12 cellular contexts compared by ENCODE assay signal in genomic region chr1:56527548-56528302, GRCh38. TPM values are rescaled to one million over a fixed set of nuclear protein-coding genes. Genes with fewer than 3 reads are reported as not detected.
DNase-seq lines count a peak whose midpoint lies in the region; ATAC-seq, FAIRE-seq and TF ChIP-seq lines count a peak whose summit lies in the region.
"Had no signal": no experiment of that assay in that cellular context is flagged by ENCODE, and none has a peak within 500 bp of the region (broad histone marks: within the 10 kb centered on the region; RNA-seq: fewer than 3 reads in every experiment).

No MANE protein-coding gene starts in this region.

- no peak for FAIRE-seq in HepG2 (lab: Jason Lieb, UNC)
- FAIRE-seq: bronchial epithelial cell had no signal

- POLR2A ChIA-PET in HepG2 (lab: Yijun Ruan, JAX) = no interaction called here

- peaks cover 79% of the 10 kb centered on the region for H3K79me2 ChIP-seq in HepG2 (ENCODE audit: insufficient read depth, low read length)
- H3K79me2 ChIP-seq in OCI-LY3 (ENCODE audit: low read length) = no peaks in the 10 kb centered on the region

- ATAC-seq in HepG2 (no peak), right lobe of liver (no peak)
- ATAC-seq: T-cell had no signal

- TF ChIP-seq POLR2A in HepG2 (IDR thresholded peaks at IDR 0.05; ENCODE audit: insufficient read depth in 1 of 2, low read depth in 2 of 2, low read length in 2 of 2) (no peak), right lobe of liver (IDR thresholded peaks at IDR 0.05) (no peak), vagina (IDR thresholded peaks at IDR 0.05) (no peak)

- no peak for DNase-seq in HepG2 (ENCODE audit: low spot score)
- no peak for DNase-seq in right lobe of liver
- DNase-seq in vagina (ENCODE audit: extremely low spot score in 2 of 2) = no peak
- DNase-seq in activated CD8-positive, alpha-beta memory T cell treated with anti-CD3 and anti-CD28 coated beads, Interleukin-2, amount 50 U/mL, for 48 hours = no peak
- no peak for DNase-seq in COLO829 (ENCODE audit: low spot score)
- no peak for DNase-seq in NCI-H1930 (lab: John Stamatoyannopoulos, UW)
- DNase-seq: stimulated activated CD4-positive, alpha-beta T cell treated with anti-CD3 and anti-CD28 coated beads, Interleukin-15, amount 100 ng/mL, for 24 hours; stimulated activated naive CD8-positive, alpha-beta T cell treated with anti-CD3 and anti-CD28 coated beads, Interleukin-15, Interleukin-2, amounts not matched to agents 100 U/mL and 50 U/mL, for 24 hours; T-cell had no signal

- TF ChIP-seq EP300 in HepG2 (IDR thresholded peaks at IDR 0.05; ENCODE audit: low read depth in 2 of 2, low read length in 2 of 2) (no peak), HepG2 (CRISPR knock-in tag; IDR thresholded peaks at IDR 0.05; ENCODE audit: borderline replicate concordance) (no peak)

- TF ChIP-seq CTCF in HepG2 (CRISPR knock-in tag; IDR thresholded peaks at IDR 0.05) (no peak), right lobe of liver (IDR thresholded peaks at IDR 0.05) (no peak), OCI-LY3 (IDR thresholded peaks at IDR 0.05; ENCODE audit: low read depth, low read length) (no peak), vagina (IDR thresholded peaks at IDR 0.05) (no peak)

- H3K27me3 ChIP-seq in HepG2 (ENCODE audit: control insufficient read depth in 1 of 2, insufficient read depth in 2 of 2, low read length in 2 of 2) (no peaks in the 10 kb centered on the region), right lobe of liver (no peaks in the 10 kb centered on the region), OCI-LY3 (ENCODE audit: low read depth, low read length) (peaks cover 3% of the 10 kb centered on the region; the same call in 1 of the 2 replicates), iPS-20b (ENCODE audit: insufficient read depth, low read length) (no peaks in the 10 kb centered on the region), vagina (no peaks in the 10 kb centered on the region)

- intact Hi-C loops in HepG2 (cut with micrococcal nuclease; ENCODE audit: unreplicated experiment) = no loop called here
- intact Hi-C loops in right lobe of liver (cut with DNase I) = no loop called here
- intact Hi-C loops in vagina (cut with DNase I) = no loop called here

- H3K9ac ChIP-seq in HepG2 (ENCODE audit: insufficient read depth, low read depth, low read length) (no peak overlapping the region), OCI-LY3 (ENCODE audit: low read length) (no peak overlapping the region), iPS-20b (ENCODE audit: low read depth, low read length) (peak overlapping the region; percentile 63)

- H3K4me3 ChIP-seq in HepG2 (replicated peaks in 1 of 3; ENCODE audit: insufficient read depth in 1 of 3, low read depth in 2 of 3, low read length in 3 of 3) (no peak overlapping the region), right lobe of liver (no peak overlapping the region), OCI-LY3 (ENCODE audit: low read length) (no peak overlapping the region), iPS-20b (ENCODE audit: low read length) (peak overlapping the region; percentile 40), vagina (no peak overlapping the region)

- WGBS in HepG2 (ENCODE audit: low lambda C conversion rate) = 97% methylated on average over 8 of the region's 8 CpGs
- WGBS in right lobe of liver (ENCODE audit: insufficient coverage, low coverage, low lambda C conversion rate, missing lambda C conversion rate) = 69% methylated on average over 8 of the region's 8 CpGs

- H3K27ac ChIP-seq in HepG2 (ENCODE audit: extremely low read length, insufficient read depth, low read length) (no peak overlapping the region), right lobe of liver (no peak overlapping the region), OCI-LY3 (ENCODE audit: low read length) (peak overlapping the region; percentile 21; the same call in 1 of the 2 replicates), iPS-20b (ENCODE audit: low read length) (no peak overlapping the region), vagina (peak overlapping the region; percentile 40)

- H4K20me1 ChIP-seq in HepG2 (ENCODE audit: insufficient read depth, low read length) = peaks cover 11% of the 10 kb centered on the region
- no peaks in the 10 kb centered on the region for H4K20me1 ChIP-seq in OCI-LY3 (ENCODE audit: insufficient read depth, low read length)

- CTCF ChIA-PET in HepG2 (lab: Yijun Ruan, JAX; ENCODE audit: low intra/inter-chr PET ratio, low total read pairs) = no interaction called here

- H3K4me2 ChIP-seq in HepG2 (ENCODE audit: low read depth, low read length) (no peak overlapping the region), OCI-LY3 (ENCODE audit: low read length) (no peak overlapping the region)

- peaks cover 36% of the 10 kb centered on the region for H3K4me1 ChIP-seq in HepG2 (ENCODE audit: insufficient read depth, low read length)
- peaks cover 0 to 20% (median 8%) of the 10 kb centered on the region in 4 donors for H3K4me1 ChIP-seq in right lobe of liver
- H3K4me1 ChIP-seq in OCI-LY3 (ENCODE audit: low read length) = peaks cover 45% of the 10 kb centered on the region
- H3K4me1 ChIP-seq in iPS-20b (ENCODE audit: insufficient read depth, low read length) = peaks cover 47% of the 10 kb centered on the region
- H3K4me1 ChIP-seq in vagina = peaks cover 84% of the 10 kb centered on the region

- no peak overlapping the region for H2AFZ ChIP-seq in HepG2 (ENCODE audit: low read length)
- H2AFZ ChIP-seq in OCI-LY3 (ENCODE audit: low read depth, low read length) = no peak overlapping the region

- in situ Hi-C loops in HepG2 (cut with HindIII; ENCODE audit: extremely low pct_ligation_motif_present, low pct_unique_long_range_greater_than_20kb) = no loop called here

- no peak for TF ChIP-seq RAD21 in HepG2 (CRISPR knock-in tag; IDR thresholded peaks at IDR 0.05)

- H3K9me3 ChIP-seq in HepG2 (ENCODE audit: low read length) (no peaks in the 10 kb centered on the region), right lobe of liver (no peaks in the 10 kb centered on the region), OCI-LY3 (ENCODE audit: insufficient read depth, low read length) (no peaks in the 10 kb centered on the region), iPS-20b (ENCODE audit: insufficient read depth, low read depth, low read length) (no peaks in the 10 kb centered on the region), vagina (no peaks in the 10 kb centered on the region)

- H3K36me3 ChIP-seq in HepG2 (replicated peaks in 1 of 2; ENCODE audit: control insufficient read depth in 1 of 2, insufficient read depth in 2 of 2, low read length in 2 of 2) (peaks cover 36 to 85% of the 10 kb centered on the region in 2 experiments), right lobe of liver (peaks cover 0 to 23% (median 12%) of the 10 kb centered on the region in 4 donors), OCI-LY3 (replicated peaks; ENCODE audit: low read depth, low read length) (no peaks in the 10 kb centered on the region), iPS-20b (ENCODE audit: insufficient read depth, low read depth, low read length) (peaks cover 87% of the 10 kb centered on the region), vagina (peaks cover 4 to 25% of the 10 kb centered on the region in 2 donors)

- TSS peak; percentile 1 for BruUV-seq in HepG2 (replicated peaks; lab: Mats Ljungman, UMichigan)

TF ChIP-seq in HepG2, 621 proteins besides CTCF, POLR2A, EP300 and RAD21:
- no peak for TF ChIP-seq ZMYM4 (CRISPR knock-in tag; IDR thresholded peaks at IDR 0.05)
- peak; percentile 50 for TF ChIP-seq RBM22 (optimal IDR thresholded peaks at IDR 0.05; ENCODE audit: low read length)

RNA-seq across cellular contexts. Expression of gene PLPP3, which starts 51.6 kb away (rescaled TPM):
- total RNA-seq in HepG2 (2016; rRNA removed; fragmentation: Illumina TruSeq; extraction: Trizol) = 33.9 and 65.8 TPM in 2 replicates
- 11.3 and 11.6 TPM in 2 replicates for total RNA-seq in HepG2 (2016; cell fraction: cytosol; rRNA removed; fragmentation: Illumina TruSeq; extraction: Trizol; ENCODE audit: low read depth)
- 31.0 and 63.5 TPM in 2 replicates for total RNA-seq in HepG2 (2016; cell fraction: insoluble cytoplasmic fraction; rRNA removed; fragmentation: Illumina TruSeq; extraction: Trizol)
- total RNA-seq in HepG2 (2016; cell fraction: membrane; rRNA removed; fragmentation: Illumina TruSeq; extraction: Trizol) = 28.3 and 30.5 TPM in 2 replicates
- total RNA-seq in HepG2 (2016; cell fraction: nucleus; rRNA removed; fragmentation: Illumina TruSeq; extraction: Trizol) = 60.5 and 75.3 TPM in 2 replicates
- 49.7 and 51.9 TPM in 2 replicates for polyA plus RNA-seq in HepG2 (2011; rRNA removed)
- polyA plus RNA-seq in HepG2 (2011; cell fraction: cytosol; rRNA removed) = 41.9 and 47.3 TPM in 2 replicates
- polyA plus RNA-seq in HepG2 (2011; cell fraction: nucleus; rRNA removed) = 23.6 and 24.9 TPM in 2 replicates
- 37.9 and 46.4 TPM in 2 replicates for polyA plus RNA-seq in HepG2 (2012)
- polyA plus RNA-seq in HepG2 (2016; cell fraction: cytosol; fragmentation: Illumina TruSeq; extraction: Trizol; ENCODE audit: low read depth) = 5.0 and 5.5 TPM in 2 replicates
- 27.4 and 30.1 TPM in 2 replicates for polyA plus RNA-seq in HepG2 (2016; cell fraction: insoluble cytoplasmic fraction; fragmentation: Illumina TruSeq; extraction: Trizol; ENCODE audit: low read depth)
- 11.7 and 13.1 TPM in 2 replicates for polyA plus RNA-seq in HepG2 (2016; cell fraction: membrane; fragmentation: Illumina TruSeq; extraction: Trizol; ENCODE audit: low read depth)
- polyA plus RNA-seq in HepG2 (2016; cell fraction: nucleus; fragmentation: Illumina TruSeq; extraction: Trizol; ENCODE audit: insufficient read depth, low read depth) = 72.9 and 73.9 TPM in 2 replicates
- 9.4 and 102 TPM in 2 replicates for polyA minus RNA-seq in HepG2 (2011; rRNA and poly(A)+ RNA removed; ENCODE audit: low replicate concordance)
- 29.6 and 33.5 TPM in 2 replicates for polyA minus RNA-seq in HepG2 (2011; cell fraction: cytosol; rRNA and poly(A)+ RNA removed)
- 47.0 and 48.1 TPM in 2 replicates for polyA minus RNA-seq in HepG2 (2011; cell fraction: nucleus; rRNA and poly(A)+ RNA removed)
- 100 to 1,000 TPM in 1 of 6 experiments, 10 to 100 TPM in 5; 47.8 to 118 (median 65.8) TPM for total RNA-seq in right lobe of liver
- total RNA-seq in vagina = 236 TPM

Comparison
In these comparisons a context has a peak if more than half of its experiments do, and no peak if none do; other contexts are left out.
1. H3K27ac ChIP-seq: peak in OCI-LY3 (single experiment) and vagina (single experiment); none in HepG2 (single experiment), right lobe of liver (0 of 3) and iPS-20b (single experiment).